ENCODE assay signal across 1 cellular context in genomic region chr2:240564571-240565266, GRCh38.
TF ChIP-seq lines count a peak whose summit lies in the region.

No MANE protein-coding gene starts in this region.

TF ChIP-seq in GM23338, 12 proteins besides CTCF, POLR2A, EP300 and RAD21:
- TF ChIP-seq ZNF462 (CRISPR knock-in tag; IDR thresholded peaks at IDR 0.05): no peak
- no peak for TF ChIP-seq ZNF114 (CRISPR knock-in tag; IDR thresholded peaks at IDR 0.05)
- no peak for TF ChIP-seq NANOG (IDR thresholded peaks at IDR 0.05; ENCODE audit: borderline replicate concordance)
- TF ChIP-seq ETS1 (IDR thresholded peaks at IDR 0.05): no peak
- TF ChIP-seq EZH2 (IDR thresholded peaks at IDR 0.05; ENCODE audit: low read depth, unreplicated experiment): no peak
- no peak for TF ChIP-seq CREB1 (CRISPR knock-in tag; IDR thresholded peaks at IDR 0.05; ENCODE audit: low read depth)
- no peak for TF ChIP-seq REST (IDR thresholded peaks at IDR 0.05; ENCODE audit: unreplicated experiment)
- no peak for TF ChIP-seq JUNB (IDR thresholded peaks at IDR 0.05; ENCODE audit: unreplicated experiment)
- no peak for TF ChIP-seq ZNF331 (CRISPR knock-in tag; IDR thresholded peaks at IDR 0.05; ENCODE audit: low read depth)
- TF ChIP-seq EZH2phosphoT487 (IDR thresholded peaks at IDR 0.05; ENCODE audit: unreplicated experiment): no peak
- TF ChIP-seq POLR2AphosphoS5 (IDR thresholded peaks at IDR 0.05; ENCODE audit: low read depth): no peak
- TF ChIP-seq STAT1 (IDR thresholded peaks at IDR 0.05; ENCODE audit: unreplicated experiment): no peak
